In genomic region chr4:148786699-148787098, GRCh38 we compare ENCODE assay signal across 27 cellular contexts.
"Had no signal": no experiment of that assay in that cellular context is flagged by ENCODE, and none has a peak within 500 bp of the region (broad histone marks: within the 10 kb centered on the region; RNA-seq: fewer than 3 reads in every experiment).

No MANE protein-coding gene starts in this region.

- H3K36me3 ChIP-seq: breast epithelium, MG63, SJSA1 had no signal

- H3K27ac ChIP-seq: breast epithelium, SJSA1 had no signal

- H3K27ac Mint-ChIP-seq: activated B cell treated with CpG ODN at 0.5 μM for 24 hours; activated CD4-positive, alpha-beta T cell treated with anti-CD3 and anti-CD28 coated beads, Interleukin-2, amount 10 ng/mL, durations not matched to agents 24 days and 14 days; activated CD8-positive, alpha-beta memory T cell treated with anti-CD3 and anti-CD28 coated beads, Interleukin-2, amount 10 ng/mL, durations not matched to agents 7 days and 5 days; activated naive CD4-positive, alpha-beta T cell treated with anti-CD3 and anti-CD28 coated beads, Interleukin-2, amount 50 U/mL, for 24 hours; activated T-cell treated with anti-CD3 and anti-CD28 coated beads, Interleukin-2, amount 50 U/mL, for 24 hours; activated T-helper 1 cell treated with anti-CD3 and anti-CD28 coated beads, Interleukin-12 subunit alpha, Interleukin-12 subunit beta, Interleukin-2, Interleukin-4 antibody, amounts not matched to agents 30 ng/mL and 10 ng/mL and 1 ng/mL, durations not matched to agents 14 hours and 24 hours and 36 hours; T-helper 17 cell had no signal

- H3K9me3 Mint-ChIP-seq: activated B cell treated with CpG ODN at 0.5 μM for 24 hours; activated CD4-positive, alpha-beta T cell treated with anti-CD3 and anti-CD28 coated beads, Interleukin-2, amount 10 ng/mL, durations not matched to agents 24 days and 14 days; activated naive CD4-positive, alpha-beta T cell treated with anti-CD3 and anti-CD28 coated beads, Interleukin-2, amount 50 U/mL, for 24 hours; activated T-cell treated with anti-CD3 and anti-CD28 coated beads, Interleukin-2, amount 50 U/mL, for 24 hours; activated T-helper 1 cell treated with anti-CD3 and anti-CD28 coated beads, Interleukin-12 subunit alpha, Interleukin-12 subunit beta, Interleukin-2, Interleukin-4 antibody, amounts not matched to agents 30 ng/mL and 10 ng/mL and 1 ng/mL, durations not matched to agents 14 hours and 24 hours and 36 hours had no signal

- H3K4me3 ChIP-seq: breast epithelium, MG63, SJSA1 had no signal

- H3K4me1 Mint-ChIP-seq: activated B cell treated with CpG ODN at 0.5 μM for 24 hours; activated CD4-positive, alpha-beta T cell treated with anti-CD3 and anti-CD28 coated beads, Interleukin-2, amount 10 ng/mL, durations not matched to agents 24 days and 14 days; activated CD8-positive, alpha-beta memory T cell treated with anti-CD3 and anti-CD28 coated beads, Interleukin-2, amount 10 ng/mL, durations not matched to agents 7 days and 5 days; activated naive CD4-positive, alpha-beta T cell treated with anti-CD3 and anti-CD28 coated beads, Interleukin-2, amount 50 U/mL, for 24 hours; T-helper 17 cell had no signal

- H3K27me3 ChIP-seq: breast epithelium, MG63, SJSA1 had no signal

- ATAC-seq: activated CD8-positive, alpha-beta memory T cell treated with anti-CD3 and anti-CD28 coated beads, Interleukin-2, amount 10 ng/mL, durations not matched to agents 7 days and 5 days; T-helper 17 cell had no signal

- H3K36me3 Mint-ChIP-seq: activated CD8-positive, alpha-beta memory T cell treated with anti-CD3 and anti-CD28 coated beads, Interleukin-2, amount 10 ng/mL, durations not matched to agents 7 days and 5 days; activated naive CD4-positive, alpha-beta T cell treated with anti-CD3 and anti-CD28 coated beads, Interleukin-2, amount 50 U/mL, for 24 hours had no signal

- H3K4me3 Mint-ChIP-seq: activated B cell treated with CpG ODN at 0.5 μM for 24 hours; activated CD4-positive, alpha-beta T cell treated with anti-CD3 and anti-CD28 coated beads, Interleukin-2, amount 10 ng/mL, durations not matched to agents 24 days and 14 days; activated CD8-positive, alpha-beta memory T cell treated with anti-CD3 and anti-CD28 coated beads, Interleukin-2, amount 10 ng/mL, durations not matched to agents 7 days and 5 days; activated naive CD4-positive, alpha-beta T cell treated with anti-CD3 and anti-CD28 coated beads, Interleukin-2, amount 50 U/mL, for 24 hours; activated T-cell treated with anti-CD3 and anti-CD28 coated beads, Interleukin-2, amount 50 U/mL, for 24 hours; activated T-helper 1 cell treated with anti-CD3 and anti-CD28 coated beads, Interleukin-12 subunit alpha, Interleukin-12 subunit beta, Interleukin-2, Interleukin-4 antibody, amounts not matched to agents 30 ng/mL and 10 ng/mL and 1 ng/mL, durations not matched to agents 14 hours and 24 hours and 36 hours; T-helper 17 cell had no signal

- DNase-seq: activated B cell treated with CpG ODN at 0.5 μM for 24 hours; activated CD4-positive, alpha-beta T cell treated with anti-CD3 and anti-CD28 coated beads for 1 hour; activated CD4-positive, alpha-beta T cell treated with anti-CD3 and anti-CD28 coated beads, Interleukin-2, amount 10 ng/mL, durations not matched to agents 24 days and 14 days; activated CD4-positive, alpha-beta T cell treated with anti-CD3 and anti-CD28 coated beads, Interleukin-2, amount 50 U/mL, for 48 hours; activated CD8-positive, alpha-beta memory T cell treated with anti-CD3 and anti-CD28 coated beads, Interleukin-2, amount 10 ng/mL, durations not matched to agents 7 days and 5 days; activated effector memory CD4-positive, alpha-beta T cell treated with Interleukin-2 at 50 U/mL for 16 hours; activated naive CD4-positive, alpha-beta T cell; activated T-cell treated with anti-CD3 and anti-CD28 coated beads, Interleukin-2, amount 50 U/mL, for 24 hours; aorta; caudate nucleus; KG1; MG63; MV-4-11; NCI-H1092 treated with DMSO at 0.1 percent for 48 hours; NCI-H1417 treated with DMSO at 0.1 percent for 48 hours; NCI-H1694; NCI-H2029; NCI-H2107; NCI-H446; NCI-H524; SHP77; T-helper 17 cell; T-helper 9 cell had no signal

- H3K4me1 ChIP-seq: breast epithelium, SJSA1 had no signal

- H3K27me3 Mint-ChIP-seq: activated B cell treated with CpG ODN at 0.5 μM for 24 hours; activated CD4-positive, alpha-beta T cell treated with anti-CD3 and anti-CD28 coated beads, Interleukin-2, amount 10 ng/mL, durations not matched to agents 24 days and 14 days; activated T-cell treated with anti-CD3 and anti-CD28 coated beads, Interleukin-2, amount 50 U/mL, for 24 hours had no signal

- H3K9me3 ChIP-seq: breast epithelium, MG63, SJSA1 had no signal
